1 cellular context compared by ENCODE assay signal in the genomic region with DNA sequence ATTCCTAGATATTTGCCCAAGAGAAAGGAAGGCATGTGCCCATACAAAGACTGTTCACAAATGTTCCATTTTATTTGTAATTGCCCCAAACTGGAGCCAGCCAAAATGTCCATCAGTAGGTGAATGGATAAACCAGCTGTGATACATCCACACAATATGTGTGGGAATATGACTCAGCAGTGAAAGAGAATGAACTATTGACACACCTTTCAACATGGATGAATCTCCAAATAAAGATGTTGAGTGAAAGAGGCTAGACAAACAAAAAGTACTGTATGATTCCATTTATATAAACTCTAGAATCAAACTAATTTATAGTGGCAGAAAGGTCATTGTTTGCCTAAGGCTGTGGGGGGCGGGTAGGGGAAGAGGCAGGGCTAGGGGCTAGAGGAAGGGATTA.
TF ChIP-seq lines count a peak whose summit lies in the region.

No MANE protein-coding gene starts in this region.

TF ChIP-seq in A549, 52 proteins besides CTCF, POLR2A, EP300 and RAD21 (continued from another document):
- TF ChIP-seq, protein P1, sequence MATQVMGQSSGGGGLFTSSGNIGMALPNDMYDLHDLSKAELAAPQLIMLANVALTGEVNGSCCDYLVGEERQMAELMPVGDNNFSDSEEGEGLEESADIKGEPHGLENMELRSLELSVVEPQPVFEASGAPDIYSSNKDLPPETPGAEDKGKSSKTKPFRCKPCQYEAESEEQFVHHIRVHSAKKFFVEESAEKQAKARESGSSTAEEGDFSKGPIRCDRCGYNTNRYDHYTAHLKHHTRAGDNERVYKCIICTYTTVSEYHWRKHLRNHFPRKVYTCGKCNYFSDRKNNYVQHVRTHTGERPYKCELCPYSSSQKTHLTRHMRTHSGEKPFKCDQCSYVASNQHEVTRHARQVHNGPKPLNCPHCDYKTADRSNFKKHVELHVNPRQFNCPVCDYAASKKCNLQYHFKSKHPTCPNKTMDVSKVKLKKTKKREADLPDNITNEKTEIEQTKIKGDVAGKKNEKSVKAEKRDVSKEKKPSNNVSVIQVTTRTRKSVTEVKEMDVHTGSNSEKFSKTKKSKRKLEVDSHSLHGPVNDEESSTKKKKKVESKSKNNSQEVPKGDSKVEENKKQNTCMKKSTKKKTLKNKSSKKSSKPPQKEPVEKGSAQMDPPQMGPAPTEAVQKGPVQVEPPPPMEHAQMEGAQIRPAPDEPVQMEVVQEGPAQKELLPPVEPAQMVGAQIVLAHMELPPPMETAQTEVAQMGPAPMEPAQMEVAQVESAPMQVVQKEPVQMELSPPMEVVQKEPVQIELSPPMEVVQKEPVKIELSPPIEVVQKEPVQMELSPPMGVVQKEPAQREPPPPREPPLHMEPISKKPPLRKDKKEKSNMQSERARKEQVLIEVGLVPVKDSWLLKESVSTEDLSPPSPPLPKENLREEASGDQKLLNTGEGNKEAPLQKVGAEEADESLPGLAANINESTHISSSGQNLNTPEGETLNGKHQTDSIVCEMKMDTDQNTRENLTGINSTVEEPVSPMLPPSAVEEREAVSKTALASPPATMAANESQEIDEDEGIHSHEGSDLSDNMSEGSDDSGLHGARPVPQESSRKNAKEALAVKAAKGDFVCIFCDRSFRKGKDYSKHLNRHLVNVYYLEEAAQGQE (IDR thresholded peaks at IDR 0.05), result no peak
- TF ChIP-seq EHF (CRISPR knock-in tag; IDR thresholded peaks at IDR 0.05), result no peak
- TF ChIP-seq KDM5A (IDR thresholded peaks at IDR 0.05), result no peak
- TF ChIP-seq NFE2L2 (conservative IDR thresholded peaks at IDR 0.05; ENCODE audit: low read length), result no peak
- TF ChIP-seq, protein P2, sequence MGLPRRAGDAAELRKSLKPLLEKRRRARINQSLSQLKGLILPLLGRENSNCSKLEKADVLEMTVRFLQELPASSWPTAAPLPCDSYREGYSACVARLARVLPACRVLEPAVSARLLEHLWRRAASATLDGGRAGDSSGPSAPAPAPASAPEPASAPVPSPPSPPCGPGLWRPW (IDR thresholded peaks at IDR 0.05), result no peak
- TF ChIP-seq TP53 (CRISPR knock-in tag; IDR thresholded peaks at IDR 0.05), result no peak
- TF ChIP-seq RNF2 (IDR thresholded peaks at IDR 0.05; ENCODE audit: borderline replicate concordance, low read depth), result no peak
- peak; percentile 40 for TF ChIP-seq MAFK (IDR thresholded peaks at IDR 0.05; ENCODE audit: partially characterized antibody)
- TF ChIP-seq CEBPB (IDR thresholded peaks at IDR 0.05), result peak; percentile 22 to 58; a peak in 3 of 4 replicates
